ENCODE assay signal across 13 cellular contexts in the genomic region with DNA sequence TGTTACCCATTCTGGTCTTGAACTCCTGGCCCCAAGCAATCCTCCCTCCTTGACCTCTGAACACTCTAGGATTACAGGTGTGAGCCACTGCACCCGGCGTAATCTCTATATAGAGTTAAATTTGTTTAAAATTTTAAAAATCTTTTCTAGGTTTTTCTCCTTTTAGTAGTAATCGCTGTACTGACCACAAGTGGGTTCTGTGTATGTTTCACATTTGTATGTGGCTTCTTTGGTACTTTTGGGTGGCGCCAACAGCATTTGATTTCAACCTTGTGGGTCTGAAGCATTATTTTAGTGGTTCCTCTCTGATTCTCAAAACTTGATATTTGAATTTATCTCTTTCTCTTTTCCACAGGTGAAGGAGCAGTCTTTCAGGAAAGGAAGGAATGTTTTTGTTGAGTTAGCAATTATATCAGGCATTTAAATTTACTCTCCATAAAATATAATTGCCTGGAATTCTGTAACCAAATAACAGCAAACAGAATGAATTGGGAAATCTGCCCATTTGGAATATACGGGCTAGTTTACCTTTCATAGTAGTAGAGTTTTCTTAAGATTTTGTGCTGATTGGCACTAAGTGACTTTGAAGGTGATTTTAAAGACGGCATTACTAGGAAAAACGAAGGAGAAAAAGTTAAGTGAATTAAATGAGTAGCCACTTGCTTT. TPM values are rescaled to one million over a fixed set of nuclear protein-coding genes. Genes with fewer than 3 reads are reported as not detected.
DNase-seq lines count a peak whose midpoint lies in the region; ATAC-seq, FAIRE-seq and TF ChIP-seq lines count a peak whose summit lies in the region.
"Had no signal": no experiment of that assay in that cellular context is flagged by ENCODE, and none has a peak within 500 bp of the region (broad histone marks: within the 10 kb centered on the region; RNA-seq: fewer than 3 reads in every experiment).

No MANE protein-coding gene starts in this region.

- TF ChIP-seq CTCF in HepG2 (CRISPR knock-in tag; IDR thresholded peaks at IDR 0.05) (no peak), right lobe of liver (IDR thresholded peaks at IDR 0.05) (no peak), VCaP (conservative IDR thresholded peaks at IDR 0.05) (no peak), transverse colon (IDR thresholded peaks at IDR 0.05) (no peak)

- no peak for TF ChIP-seq POLR2A in HepG2 (IDR thresholded peaks at IDR 0.05; ENCODE audit: insufficient read depth in 1 of 2, low read depth in 2 of 2, low read length in 2 of 2)
- no peak for TF ChIP-seq POLR2A in right lobe of liver (IDR thresholded peaks at IDR 0.05)
- no peak for TF ChIP-seq POLR2A in transverse colon (IDR thresholded peaks at IDR 0.05)

- no peak for DNase-seq in HepG2 (ENCODE audit: low spot score)
- DNase-seq in right lobe of liver, result no peak
- DNase-seq in transverse colon, result no peak
- DNase-seq in middle frontal gyrus (ENCODE audit: extremely low spot score, low spot score), result no peak
- DNase-seq in MV-4-11 (lab: John Stamatoyannopoulos, UW), result no peak
- DNase-seq: activated CD4-positive, alpha-beta memory T cell treated with anti-CD3 and anti-CD28 coated beads for 36 hours; KG1; NCI-H1694 treated with DMSO at 0.1 percent for 48 hours had no signal

- H3K36me3 ChIP-seq in HepG2 (replicated peaks in 1 of 2; ENCODE audit: control insufficient read depth in 1 of 2, insufficient read depth in 2 of 2, low read length in 2 of 2) (no peaks in the 10 kb centered on the region), right lobe of liver (no peaks in the 10 kb centered on the region), transverse colon (no peaks in the 10 kb centered on the region)
- H3K36me3 ChIP-seq: thyroid gland had no signal

- ATAC-seq in HepG2 (no peak), right lobe of liver (no peak), HG02798 (IDR thresholded peaks at IDR 0.05; ENCODE audit: poor library complexity, unreplicated experiment) (peak; percentile 77), GM21528 (IDR thresholded peaks at IDR 0.05; ENCODE audit: low FRiP score, unreplicated experiment) (no peak)

- no peak overlapping the region for H3K4me3 ChIP-seq in HepG2 (replicated peaks in 1 of 3; ENCODE audit: insufficient read depth in 1 of 3, low read depth in 2 of 3, low read length in 3 of 3)
- H3K4me3 ChIP-seq in right lobe of liver, result no peak overlapping the region
- H3K4me3 ChIP-seq in transverse colon, result no peak overlapping the region
- H3K4me3 ChIP-seq: thyroid gland had no signal

- no peaks in the 10 kb centered on the region for H4K20me1 ChIP-seq in HepG2 (ENCODE audit: insufficient read depth, low read length)

- H3K9ac ChIP-seq in HepG2 (ENCODE audit: insufficient read depth, low read depth, low read length), result no peak overlapping the region

- CTCF ChIA-PET in HepG2 (lab: Yijun Ruan, JAX; ENCODE audit: low intra/inter-chr PET ratio, low total read pairs), result no interaction called here

- in situ Hi-C loops in HepG2 (cut with HindIII; ENCODE audit: extremely low pct_ligation_motif_present, low pct_unique_long_range_greater_than_20kb) (no loop called here), transverse colon (cut with MboI; ENCODE audit: low pct_ligation_motif_present in 1 of 4, low pct_unique_long_range_greater_than_20kb in 1 of 4, low sequenced_read_pairs in 3 of 4) (no loop called here)

- intact Hi-C loops in HepG2 (cut with micrococcal nuclease; ENCODE audit: unreplicated experiment) (no loop called here), right lobe of liver (cut with DNase I) (no loop called here), transverse colon (cut with DNase I; ENCODE audit: low total_unique reads) (no loop called here)

- WGBS in HepG2 (ENCODE audit: low lambda C conversion rate), result 77% methylated on average over 7 of the region's 7 CpGs
- 77% methylated on average over 7 of the region's 7 CpGs for WGBS in right lobe of liver (ENCODE audit: insufficient coverage, low coverage, low lambda C conversion rate, missing lambda C conversion rate)
- 58 to 63% methylated on average over 7 of the region's 7 CpGs for WGBS in transverse colon (ENCODE audit: low coverage in 1 of 2), 2 donors

- H3K4me1 ChIP-seq in HepG2 (ENCODE audit: insufficient read depth, low read length), result no peaks in the 10 kb centered on the region
- H3K4me1 ChIP-seq in right lobe of liver, result no peaks in the 10 kb centered on the region
- peaks cover 2 to 24% (median 13%) of the 10 kb centered on the region in 4 donors for H3K4me1 ChIP-seq in transverse colon

- H2AFZ ChIP-seq in HepG2 (ENCODE audit: low read length), result no peak overlapping the region

- TF ChIP-seq RAD21 in HepG2 (CRISPR knock-in tag; IDR thresholded peaks at IDR 0.05), result no peak

- FAIRE-seq in HepG2 (lab: Jason Lieb, UNC), result no peak
- FAIRE-seq: astrocyte had no signal

- BruUV-seq in HepG2 (replicated peaks; lab: Mats Ljungman, UMichigan), result no TSS peak

- no peak overlapping the region for H3K4me2 ChIP-seq in HepG2 (ENCODE audit: low read depth, low read length)

- TF ChIP-seq EP300 in HepG2 (IDR thresholded peaks at IDR 0.05; ENCODE audit: low read depth in 2 of 2, low read length in 2 of 2) (no peak), HepG2 (CRISPR knock-in tag; IDR thresholded peaks at IDR 0.05; ENCODE audit: borderline replicate concordance) (no peak), transverse colon (IDR thresholded peaks at IDR 0.05; ENCODE audit: low read depth) (no peak)

- H3K79me2 ChIP-seq in HepG2 (ENCODE audit: insufficient read depth, low read length), result no peaks in the 10 kb centered on the region

- H3K27ac ChIP-seq in HepG2 (ENCODE audit: extremely low read length, insufficient read depth, low read length), result no peak overlapping the region
- H3K27ac ChIP-seq in right lobe of liver, result no peak overlapping the region
- H3K27ac ChIP-seq in VCaP, result peak overlapping the region; percentile 93
- peak overlapping the region in 3 of 4 donors; percentile 53 to 65 (median 54) for H3K27ac ChIP-seq in transverse colon

- POLR2A ChIA-PET in HepG2 (lab: Yijun Ruan, JAX), result no interaction called here

- H3K27me3 ChIP-seq in HepG2 (ENCODE audit: control insufficient read depth in 1 of 2, insufficient read depth in 2 of 2, low read length in 2 of 2) (no peaks in the 10 kb centered on the region), right lobe of liver (no peaks in the 10 kb centered on the region), transverse colon (no peaks in the 10 kb centered on the region)
- H3K27me3 ChIP-seq: thyroid gland had no signal

- H3K9me3 ChIP-seq in HepG2 (ENCODE audit: low read length), result no peaks in the 10 kb centered on the region
- no peaks in the 10 kb centered on the region for H3K9me3 ChIP-seq in right lobe of liver
- no peaks in the 10 kb centered on the region for H3K9me3 ChIP-seq in transverse colon
- H3K9me3 ChIP-seq: thyroid gland had no signal

TF ChIP-seq in HepG2, 621 proteins besides CTCF, POLR2A, EP300 and RAD21:
- TF ChIP-seq, protein P1, sequence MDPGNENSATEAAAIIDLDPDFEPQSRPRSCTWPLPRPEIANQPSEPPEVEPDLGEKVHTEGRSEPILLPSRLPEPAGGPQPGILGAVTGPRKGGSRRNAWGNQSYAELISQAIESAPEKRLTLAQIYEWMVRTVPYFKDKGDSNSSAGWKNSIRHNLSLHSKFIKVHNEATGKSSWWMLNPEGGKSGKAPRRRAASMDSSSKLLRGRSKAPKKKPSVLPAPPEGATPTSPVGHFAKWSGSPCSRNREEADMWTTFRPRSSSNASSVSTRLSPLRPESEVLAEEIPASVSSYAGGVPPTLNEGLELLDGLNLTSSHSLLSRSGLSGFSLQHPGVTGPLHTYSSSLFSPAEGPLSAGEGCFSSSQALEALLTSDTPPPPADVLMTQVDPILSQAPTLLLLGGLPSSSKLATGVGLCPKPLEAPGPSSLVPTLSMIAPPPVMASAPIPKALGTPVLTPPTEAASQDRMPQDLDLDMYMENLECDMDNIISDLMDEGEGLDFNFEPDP (CRISPR knock-in tag; conservative IDR thresholded peaks at IDR 0.05), result no peak
- TF ChIP-seq MAFF (IDR thresholded peaks at IDR 0.05; ENCODE audit: low read depth, low read length) (0 out of 2 replicates have a peak, but pooled peaks have one; percentile 32), MAFK (conservative IDR thresholded peaks at IDR 0.05 in 1 of 2, IDR thresholded peaks at IDR 0.05 in 1 of 2; ENCODE audit: low read length in 2 of 2) (peak; percentile 27 to 43; a peak in 3 of 4 replicates)
TF ChIP-seq in HepG2: peak in this region for 2.

RNA-seq across cellular contexts. Expression of a gene that starts 29.5 kb away (rescaled TPM):
- total RNA-seq in HepG2 (2016; rRNA removed; fragmentation: Illumina TruSeq; extraction: Trizol), result 1.6 TPM in 2 replicates
- 2.0 and 2.5 TPM in 2 replicates for total RNA-seq in HepG2 (2016; cell fraction: cytosol; rRNA removed; fragmentation: Illumina TruSeq; extraction: Trizol; ENCODE audit: low read depth)
- 1.8 and 1.9 TPM in 2 replicates for total RNA-seq in HepG2 (2016; cell fraction: insoluble cytoplasmic fraction; rRNA removed; fragmentation: Illumina TruSeq; extraction: Trizol)
- total RNA-seq in HepG2 (2016; cell fraction: membrane; rRNA removed; fragmentation: Illumina TruSeq; extraction: Trizol), result 1.4 TPM in 2 replicates
- 3.0 and 3.3 TPM in 2 replicates for total RNA-seq in HepG2 (2016; cell fraction: nucleus; rRNA removed; fragmentation: Illumina TruSeq; extraction: Trizol)
- 0.39 and 0.45 TPM in 2 replicates for polyA plus RNA-seq in HepG2 (2011; rRNA removed)
- polyA plus RNA-seq in HepG2 (2011; cell fraction: cytosol; rRNA removed), result 0.25 and 0.41 TPM in 2 replicates
- 0.45 and 0.52 TPM in 2 replicates for polyA plus RNA-seq in HepG2 (2011; cell fraction: nucleus; rRNA removed)
- 0.28 and 0.37 TPM in 2 replicates for polyA plus RNA-seq in HepG2 (2012)
- 0.10 and 0.16 TPM in 2 replicates for polyA plus RNA-seq in HepG2 (2016; cell fraction: cytosol; fragmentation: Illumina TruSeq; extraction: Trizol; ENCODE audit: low read depth)
- polyA plus RNA-seq in HepG2 (2016; cell fraction: insoluble cytoplasmic fraction; fragmentation: Illumina TruSeq; extraction: Trizol; ENCODE audit: low read depth), result 1.3 and 1.4 TPM in 2 replicates
- polyA plus RNA-seq in HepG2 (2016; cell fraction: membrane; fragmentation: Illumina TruSeq; extraction: Trizol; ENCODE audit: low read depth), result 0.26 and 0.31 TPM in 2 replicates
- polyA plus RNA-seq in HepG2 (2016; cell fraction: nucleus; fragmentation: Illumina TruSeq; extraction: Trizol; ENCODE audit: insufficient read depth, low read depth), result 1.0 and 1.2 TPM in 2 replicates
- polyA minus RNA-seq in HepG2 (2011; rRNA and poly(A)+ RNA removed; ENCODE audit: low replicate concordance), result 0.66 and 10.5 TPM in 2 replicates
- polyA minus RNA-seq in HepG2 (2011; cell fraction: cytosol; rRNA and poly(A)+ RNA removed), result 0.53 and 0.59 TPM in 2 replicates
- polyA minus RNA-seq in HepG2 (2011; cell fraction: nucleus; rRNA and poly(A)+ RNA removed), result 1.7 and 3.1 TPM in 2 replicates
- total RNA-seq in right lobe of liver, result 10 to 100 TPM in 3 of 6 experiments, 1 to 10 TPM in 3; 5.5 to 13.3 (median 10.4) TPM
- 10 to 100 TPM; 14.7 to 27.3 (median 22.9) TPM for total RNA-seq in transverse colon

Comparison
In these comparisons a context has a peak if more than half of its experiments do, and no peak if none do; other contexts are left out.
1. H3K27ac ChIP-seq: peak in VCaP (single experiment) and transverse colon (3 of 4); none in HepG2 (single experiment) and right lobe of liver (0 of 3).